In the genomic region with DNA sequence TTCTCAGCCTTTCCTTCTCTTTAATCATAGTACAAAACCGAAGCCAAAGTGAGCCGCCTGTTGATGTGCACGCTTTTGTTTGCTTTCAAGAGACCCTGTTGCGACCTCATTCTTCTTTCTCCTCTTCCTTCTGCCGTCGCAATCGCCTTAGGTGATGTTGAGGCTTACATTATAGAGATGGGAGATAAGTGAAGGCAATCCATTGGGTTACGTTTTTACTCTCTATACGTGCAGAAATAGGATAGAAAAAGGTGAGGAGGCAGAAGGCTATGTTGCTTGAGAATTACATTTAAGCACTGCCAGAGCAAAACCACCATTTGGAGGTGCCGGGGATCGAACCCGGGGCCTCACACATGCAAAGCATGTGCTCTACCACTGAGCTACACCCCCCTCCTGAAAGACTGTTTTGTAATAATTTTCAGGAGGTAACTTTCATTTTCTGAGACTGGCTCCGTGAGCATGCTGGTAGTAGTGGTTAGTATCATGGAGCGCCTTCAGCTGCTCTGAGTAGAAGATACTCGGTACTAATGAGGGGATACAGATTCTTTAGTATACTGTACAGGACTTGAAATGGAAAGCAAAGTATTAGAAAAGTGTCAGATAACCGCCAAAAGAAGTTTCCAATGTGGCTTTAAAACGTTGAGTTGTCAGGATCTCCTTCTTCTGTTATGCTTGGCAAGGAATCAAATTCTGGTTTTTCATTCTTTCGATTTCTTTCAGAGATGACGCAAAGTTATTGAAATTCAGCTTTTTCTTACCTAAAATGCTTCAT, we compare ENCODE assay signal across 8 cellular contexts.
DNase-seq lines count a peak whose midpoint lies in the region; TF ChIP-seq lines count a peak whose summit lies in the region.

No MANE protein-coding gene starts in this region.

- no peak for TF ChIP-seq POLR2A in esophagus squamous epithelium (IDR thresholded peaks at IDR 0.05)
- TF ChIP-seq POLR2A in uterus (IDR thresholded peaks at IDR 0.05), result no peak

- intact Hi-C loops in esophagus squamous epithelium (cut with DNase I) (no loop called here), uterus (cut with DNase I; ENCODE audit: low total_unique reads) (no loop called here)

- DNase-seq in AG09319 (ENCODE audit: extremely low read depth, low read depth) (peak; percentile 55), SHP77 treated with DMSO at 0.1 percent for 48 hours (lab: John Stamatoyannopoulos, UW) (peak; percentile 14), fibroblast of villous mesenchyme (ENCODE audit: low read depth) (peak; percentile 41), esophagus squamous epithelium (lab: John Stamatoyannopoulos, UW) (no peak), epidermal melanocyte (ENCODE audit: insufficient read length, low spot score) (no peak), uterus (no peak), GM19240 (ENCODE audit: insufficient read length, low spot score) (no peak)

- WGBS in esophagus squamous epithelium, 2 donors, result 22 to 28% methylated on average over 18 to 19 of the region's 19 CpGs

- no peaks in the 10 kb centered on the region for H3K9me3 ChIP-seq in HUES48 (ENCODE audit: control insufficient read depth, insufficient read depth, low read length)
- H3K9me3 ChIP-seq in esophagus squamous epithelium, result no peaks in the 10 kb centered on the region
- no peaks in the 10 kb centered on the region for H3K9me3 ChIP-seq in uterus

- H3K4me3 ChIP-seq in HUES48 (ENCODE audit: low read depth, low read length), result peak overlapping the region; percentile 79
- H3K4me3 ChIP-seq in fibroblast of villous mesenchyme (ENCODE audit: low read depth, low read length), result peak overlapping the region; percentile 44
- no peak overlapping the region for H3K4me3 ChIP-seq in esophagus squamous epithelium
- H3K4me3 ChIP-seq in uterus, result no peak overlapping the region

- H3K27ac ChIP-seq in HUES48 (ENCODE audit: low read depth, low read length) (no peak overlapping the region), esophagus squamous epithelium (no peak overlapping the region), uterus (no peak overlapping the region)

- TF ChIP-seq CTCF in AG09319 (IDR thresholded peaks at IDR 0.05; ENCODE audit: low read depth, low read length), result no peak
- TF ChIP-seq CTCF in fibroblast of villous mesenchyme (IDR thresholded peaks at IDR 0.05; ENCODE audit: insufficient read depth, low read depth, low read length), result no peak
- no peak for TF ChIP-seq CTCF in esophagus squamous epithelium (IDR thresholded peaks at IDR 0.05)
- no peak for TF ChIP-seq CTCF in uterus (IDR thresholded peaks at IDR 0.05)

- H3K9ac ChIP-seq in HUES48 (ENCODE audit: low read depth, low read length), result peak overlapping the region; percentile 84

- H3K4me1 ChIP-seq in HUES48 (ENCODE audit: control insufficient read depth, insufficient read depth, low read length), result 0 out of 2 replicates have a peak, but pooled peaks cover 7% of the 10 kb centered on the region
- peaks cover 0 to 7% (median 0%) of the 10 kb centered on the region in 3 donors for H3K4me1 ChIP-seq in esophagus squamous epithelium
- no peaks in the 10 kb centered on the region for H3K4me1 ChIP-seq in uterus

- H3K36me3 ChIP-seq in HUES48 (ENCODE audit: control insufficient read depth, insufficient read depth, low read length) (no peaks in the 10 kb centered on the region), esophagus squamous epithelium (no peaks in the 10 kb centered on the region), uterus (no peaks in the 10 kb centered on the region)

- peaks cover 40% of the 10 kb centered on the region for H3K27me3 ChIP-seq in HUES48 (ENCODE audit: control insufficient read depth, insufficient read depth, low read length)
- peaks cover 0 to 99% (median 2%) of the 10 kb centered on the region in 4 donors for H3K27me3 ChIP-seq in esophagus squamous epithelium
- H3K27me3 ChIP-seq in uterus, result no peaks in the 10 kb centered on the region

Comparison
In these comparisons a context has a peak if more than half of its experiments do, and no peak if none do; other contexts are left out.
1. DNase-seq: peak in AG09319 (single experiment), SHP77 treated with DMSO at 0.1 percent for 48 hours (single experiment) and fibroblast of villous mesenchyme (single experiment); none in esophagus squamous epithelium (single experiment), epidermal melanocyte (single experiment), uterus (0 of 2) and GM19240 (single experiment).
2. H3K4me3 ChIP-seq: peak in HUES48 (single experiment) and fibroblast of villous mesenchyme (single experiment); none in esophagus squamous epithelium (0 of 4) and uterus (0 of 2).